1 cellular context compared by ENCODE assay signal in the genomic region with DNA sequence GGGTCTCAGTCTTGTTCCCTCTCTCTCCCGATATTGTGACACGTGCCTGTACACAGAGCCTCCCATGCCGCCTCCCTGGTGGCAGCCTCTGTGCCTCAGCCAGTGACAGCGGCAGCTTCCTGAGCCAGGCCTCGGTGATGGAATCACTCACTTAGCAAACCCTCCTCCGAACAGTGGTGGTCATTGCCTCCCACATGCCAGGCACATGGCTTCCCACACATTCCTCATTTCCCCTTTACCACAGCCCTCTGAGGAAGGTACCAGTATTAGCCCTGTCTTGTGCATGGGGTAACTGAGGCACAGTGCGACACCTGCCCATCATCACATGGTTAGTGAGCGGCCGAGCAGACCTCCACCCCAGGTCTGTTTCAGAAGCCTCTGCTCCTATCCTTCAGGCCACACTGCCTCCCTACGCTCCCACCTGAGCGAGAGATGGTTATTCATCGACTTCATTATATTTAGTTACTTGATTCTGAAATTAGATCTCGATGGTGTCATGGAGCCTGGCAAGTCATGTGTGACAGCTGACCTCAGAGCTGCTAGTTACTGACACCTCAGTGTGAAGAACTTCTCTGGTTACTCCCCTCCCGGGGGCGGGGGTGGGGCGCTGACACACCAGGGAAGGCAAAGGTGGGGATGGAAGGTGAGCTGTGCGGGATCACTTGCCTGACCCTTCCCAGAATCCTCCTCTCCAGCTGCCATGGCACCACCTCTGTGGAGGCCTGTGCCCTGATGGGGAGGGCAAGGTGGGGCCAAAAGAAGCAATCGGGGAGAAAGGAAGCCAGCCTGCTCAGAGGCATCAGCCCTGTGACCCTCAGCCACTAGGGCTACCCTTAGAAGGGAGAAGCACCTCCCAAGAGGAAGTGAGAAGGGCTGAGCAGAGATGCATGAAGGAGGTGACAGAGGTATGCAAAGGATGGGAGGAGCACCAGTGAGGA.
TF ChIP-seq lines count a peak whose summit lies in the region.

No MANE protein-coding gene starts in this region.

TF ChIP-seq in SK-N-SH treated with all-trans-retinoic acid at 6 μM for 48 hours, 23 proteins besides CTCF, POLR2A, EP300 and RAD21 (continued from another document):
- TF ChIP-seq, protein P1, sequence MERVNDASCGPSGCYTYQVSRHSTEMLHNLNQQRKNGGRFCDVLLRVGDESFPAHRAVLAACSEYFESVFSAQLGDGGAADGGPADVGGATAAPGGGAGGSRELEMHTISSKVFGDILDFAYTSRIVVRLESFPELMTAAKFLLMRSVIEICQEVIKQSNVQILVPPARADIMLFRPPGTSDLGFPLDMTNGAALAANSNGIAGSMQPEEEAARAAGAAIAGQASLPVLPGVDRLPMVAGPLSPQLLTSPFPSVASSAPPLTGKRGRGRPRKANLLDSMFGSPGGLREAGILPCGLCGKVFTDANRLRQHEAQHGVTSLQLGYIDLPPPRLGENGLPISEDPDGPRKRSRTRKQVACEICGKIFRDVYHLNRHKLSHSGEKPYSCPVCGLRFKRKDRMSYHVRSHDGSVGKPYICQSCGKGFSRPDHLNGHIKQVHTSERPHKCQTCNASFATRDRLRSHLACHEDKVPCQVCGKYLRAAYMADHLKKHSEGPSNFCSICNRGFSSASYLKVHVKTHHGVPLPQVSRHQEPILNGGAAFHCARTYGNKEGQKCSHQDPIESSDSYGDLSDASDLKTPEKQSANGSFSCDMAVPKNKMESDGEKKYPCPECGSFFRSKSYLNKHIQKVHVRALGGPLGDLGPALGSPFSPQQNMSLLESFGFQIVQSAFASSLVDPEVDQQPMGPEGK (CRISPR knock-in tag; IDR thresholded peaks at IDR 0.05; ENCODE audit: borderline replicate concordance), result no peak
- no peak for TF ChIP-seq POU6F1 (CRISPR knock-in tag; IDR thresholded peaks at IDR 0.05; ENCODE audit: borderline replicate concordance, low read depth)
- TF ChIP-seq ZFP30 (CRISPR knock-in tag; IDR thresholded peaks at IDR 0.05), result no peak
- no peak for TF ChIP-seq CSDC2 (CRISPR knock-in tag; IDR thresholded peaks at IDR 0.05)
- TF ChIP-seq GLIS3 (CRISPR knock-in tag; IDR thresholded peaks at IDR 0.05), result no peak
- no peak for TF ChIP-seq ZC3H10 (CRISPR knock-in tag; IDR thresholded peaks at IDR 0.05)
- no peak for TF ChIP-seq ESRRG (CRISPR knock-in tag; IDR thresholded peaks at IDR 0.05)
